ENCODE assay signal across 26 cellular contexts in the genomic region with DNA sequence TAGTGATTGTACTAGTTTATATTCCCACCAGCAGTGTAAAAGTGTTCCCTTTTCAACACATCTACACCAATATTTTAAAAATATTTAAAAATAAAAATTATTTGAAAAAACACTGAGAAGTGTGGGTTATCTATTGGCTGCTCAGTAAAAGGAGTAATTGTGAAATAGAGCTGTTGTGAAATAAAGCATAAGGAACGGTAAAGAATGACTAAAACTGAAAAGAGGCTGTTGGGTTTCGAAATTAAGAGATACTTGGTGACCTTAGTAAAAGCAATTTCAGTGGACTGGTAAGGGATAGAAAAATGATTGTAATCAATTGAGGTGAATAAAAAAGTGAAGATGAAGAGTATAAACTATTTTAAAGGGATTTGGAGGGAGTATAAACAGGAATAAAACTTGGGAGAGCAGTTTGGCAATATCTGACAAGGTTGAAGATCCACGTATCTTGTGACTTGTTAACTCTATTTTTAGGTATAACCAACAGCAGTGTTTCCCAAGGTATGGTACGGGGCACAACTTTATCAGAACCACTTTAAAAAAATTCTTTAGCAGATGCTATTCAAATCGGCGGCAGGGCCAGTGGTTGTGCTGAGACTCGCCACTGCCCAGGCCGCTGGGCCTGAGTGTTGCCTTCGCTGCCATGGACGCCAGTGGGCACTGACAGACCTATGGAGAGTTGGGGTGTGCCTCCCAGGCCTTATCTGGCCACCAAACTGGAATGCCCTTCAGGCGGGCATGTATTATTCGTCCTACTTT.
DNase-seq lines count a peak whose midpoint lies in the region; ATAC-seq and TF ChIP-seq lines count a peak whose summit lies in the region.
"Had no signal": no experiment of that assay in that cellular context is flagged by ENCODE, and none has a peak within 500 bp of the region (broad histone marks: within the 10 kb centered on the region; RNA-seq: fewer than 3 reads in every experiment).

No MANE protein-coding gene starts in this region.

- H3F3A ChIP-seq in PC-3 (ENCODE audit: low read length, unreplicated experiment): no peaks in the 10 kb centered on the region

- intact Hi-C loops in Right ventricle myocardium superior (cut with DNase I): no loop called here
- intact Hi-C loops in cardiac septum (cut with DNase I): no loop called here
- intact Hi-C loops in PC-3 (cut with micrococcal nuclease): no loop called here

- no peaks in the 10 kb centered on the region for H3K9me3 ChIP-seq in PC-3 (ENCODE audit: low read length)
- H3K9me3 ChIP-seq: BE2C, Caco-2 had no signal

- POLR2A ChIA-PET in PC-3 (lab: Charles Lee; ENCODE audit: unreplicated experiment): no interaction called here

- H3K79me2 ChIP-seq in PC-3 (ENCODE audit: low read length): no peaks in the 10 kb centered on the region

- no peaks in the 10 kb centered on the region for H3K27me3 ChIP-seq in PC-3 (ENCODE audit: low read length)
- H3K27me3 ChIP-seq: BE2C, upper lobe of right lung had no signal

- ATAC-seq in Right ventricle myocardium superior (ENCODE audit: poor library complexity): peak; percentile 78
- ATAC-seq in PC-3: no peak
- no peak for ATAC-seq in GM21737 (IDR thresholded peaks at IDR 0.05; ENCODE audit: unreplicated experiment)
- ATAC-seq: activated CD8-positive, alpha-beta T cell treated with anti-CD3 and anti-CD28 coated beads, Interleukin-2, amount 10 ng/mL, durations not matched to agents 7 days and 5 days; esophagus mucosa; SK-N-SH treated with all-trans-retinoic acid at 6 μM for 48 hours; upper lobe of right lung had no signal

- peak; percentile 45 for DNase-seq in Right ventricle myocardium superior
- no peak for DNase-seq in cardiac septum (ENCODE audit: low spot score)
- peak; percentile 7 for DNase-seq in SKM-1 (lab: John Stamatoyannopoulos, UW; ENCODE audit: unreplicated experiment)
- DNase-seq in fibroblast of pulmonary artery (ENCODE audit: low read depth): peak; percentile 48
- no peak for DNase-seq in PC-3
- no peak for DNase-seq in effector CD8-positive, alpha-beta T cell (lab: John Stamatoyannopoulos, UW)
- no peak for DNase-seq in NK-92 treated with Interleukin-12 subunit alpha and Interleukin-12 subunit beta, amount 100 ng/mL, for 24 hours (lab: John Stamatoyannopoulos, UW)
- DNase-seq: activated CD8-positive, alpha-beta T cell treated with anti-CD3 and anti-CD28 coated beads, Interleukin-2, amount 10 ng/mL, durations not matched to agents 7 days and 5 days; activated naive CD4-positive, alpha-beta T cell; activated T-cell treated with anti-CD3 and anti-CD28 coated beads, Interleukin-2, amount 50 U/mL, for 24 hours; anterior cingulate cortex; BE2C; Caco-2; cerebellar nuclear complex; effector CD4-positive, alpha-beta T cell; KBM-7; NCI-H1092; NCI-H2029 treated with DMSO at 0.1 percent for 48 hours; NCI-H446; retina; T1000; upper lobe of right lung had no signal

- H3K4me3 ChIP-seq in fibroblast of pulmonary artery (replicated peaks; ENCODE audit: low read depth, low read length) (no peak overlapping the region), PC-3 (ENCODE audit: low read length) (no peak overlapping the region)
- H3K4me3 ChIP-seq: lung, upper lobe of right lung had no signal

- no peak overlapping the region for H3K27ac ChIP-seq in PC-3 (ENCODE audit: low read length)
- H3K27ac ChIP-seq: upper lobe of right lung had no signal

- no peaks in the 10 kb centered on the region for H3K9me2 ChIP-seq in PC-3 (replicated peaks; ENCODE audit: low read length)

- CTCF ChIA-PET in PC-3 (lab: Charles Lee): no interaction called here

- H3K4me2 ChIP-seq in PC-3 (ENCODE audit: low read length): no peak overlapping the region

- BruUV-seq in PC-3 (replicated peaks; lab: Mats Ljungman, UMichigan): no TSS peak

- H3K9ac ChIP-seq in PC-3 (ENCODE audit: low read length): no peak overlapping the region

- peaks cover 2% of the 10 kb centered on the region; the same call in 1 of the 2 replicates for H3K36me3 ChIP-seq in PC-3 (ENCODE audit: low read depth, low read length)
- H3K36me3 ChIP-seq: BE2C, upper lobe of right lung had no signal

- no peaks in the 10 kb centered on the region for H4K20me1 ChIP-seq in PC-3 (ENCODE audit: low read length)

- H2AFZ ChIP-seq in PC-3 (ENCODE audit: low read length): no peak overlapping the region

- H3K4me1 ChIP-seq in PC-3 (ENCODE audit: insufficient read depth, low read length): no peaks in the 10 kb centered on the region
- H3K4me1 ChIP-seq: BE2C, Caco-2, upper lobe of right lung had no signal

- TF ChIP-seq CTCF in fibroblast of pulmonary artery (IDR thresholded peaks at IDR 0.05; ENCODE audit: low read length, missing control alignments): no peak
- no peak for TF ChIP-seq CTCF in PC-3 (conservative IDR thresholded peaks at IDR 0.05; ENCODE audit: low read depth, low read length)

Comparison
In these comparisons a context has a peak if more than half of its experiments do, and no peak if none do; other contexts are left out.
1. DNase-seq: peak in Right ventricle myocardium superior (single experiment), SKM-1 (single experiment) and fibroblast of pulmonary artery (single experiment); none in cardiac septum (single experiment), PC-3 (single experiment), effector CD8-positive, alpha-beta T cell (single experiment) and NK-92 treated with Interleukin-12 subunit alpha and Interleukin-12 subunit beta, amount 100 ng/mL, for 24 hours (single experiment).